Comparison of ENCODE assay signal across 8 cellular contexts in the genomic region with DNA sequence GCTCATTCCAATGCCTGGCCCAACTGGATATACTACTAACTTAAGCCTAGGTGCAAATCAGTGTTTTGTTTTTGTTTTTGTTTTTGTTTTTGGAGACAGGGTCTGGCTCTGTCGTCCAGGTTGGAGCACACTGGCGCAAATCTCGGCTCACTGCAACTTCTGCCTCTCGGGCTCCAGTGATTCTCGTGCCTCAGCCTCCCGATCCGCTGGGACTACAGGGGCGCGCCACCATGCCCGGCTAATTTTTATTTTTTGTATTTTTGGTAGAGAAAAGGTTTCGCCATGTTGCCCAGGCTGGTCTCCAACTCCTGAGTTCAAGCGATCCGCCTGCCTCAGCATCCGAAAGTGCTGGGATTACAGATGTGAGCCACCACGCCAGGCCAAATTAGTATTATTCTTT. TPM values are rescaled to one million over a fixed set of nuclear protein-coding genes. Genes with fewer than 3 reads are reported as not detected.
A peak's percentile ranks its signal among the peaks of the same experiment; 100 is the strongest.
DNase-seq lines count a peak whose midpoint lies in the region; ATAC-seq and TF ChIP-seq lines count a peak whose summit lies in the region.

No MANE protein-coding gene starts in this region.

- peaks cover 28% of the 10 kb centered on the region for H3K36me3 Mint-ChIP-seq in T-helper 2 cell treated with Interferon-gamma antibody and Interleukin-4, amounts not matched to agents 5 μg/mL and 100 μg/mL, for 36 hours (ENCODE audit: low read depth)

- H3K36me3 ChIP-seq in spleen (peaks cover 0 to 19% (median 0%) of the 10 kb centered on the region in 6 donors), WERI-Rb-1 (peaks cover 19% of the 10 kb centered on the region)

- H3K4me1 ChIP-seq in spleen, result peaks cover 37 to 82% (median 56%) of the 10 kb centered on the region in 6 donors

- H3K27ac ChIP-seq in spleen (peak overlapping the region in 5 of 8 donors; percentile 95 to 99 (median 97)), WERI-Rb-1 (no peak overlapping the region)

- peaks cover 46% of the 10 kb centered on the region for H3K4me1 Mint-ChIP-seq in T-helper 2 cell treated with Interferon-gamma antibody and Interleukin-4, amounts not matched to agents 5 μg/mL and 100 μg/mL, for 36 hours (ENCODE audit: low read depth)

- H3K4me3 Mint-ChIP-seq in T-helper 2 cell treated with Interferon-gamma antibody and Interleukin-4, amounts not matched to agents 5 μg/mL and 100 μg/mL, for 36 hours, result peak overlapping the region; percentile 78

- TF ChIP-seq POLR2A in spleen (IDR thresholded peaks at IDR 0.05), result no peak

- H3K27me3 ChIP-seq in spleen (replicated peaks in 1 of 7) (no peaks in the 10 kb centered on the region), WERI-Rb-1 (ENCODE audit: insufficient read depth, low read depth, severe bottlenecking) (no peaks in the 10 kb centered on the region)

- H3K9me3 ChIP-seq in spleen, result no peaks in the 10 kb centered on the region
- H3K9me3 ChIP-seq in WERI-Rb-1 (ENCODE audit: severe bottlenecking), result no peaks in the 10 kb centered on the region

- H3K4me3 ChIP-seq in WI38 (ENCODE audit: low read depth, low read length), result peak overlapping the region; percentile 86
- peak overlapping the region; percentile 94 for H3K4me3 ChIP-seq in fibroblast of villous mesenchyme (ENCODE audit: low read depth, low read length)
- H3K4me3 ChIP-seq in spleen, result peak overlapping the region in 7 of 8 donors; percentile 66 to 94 (median 77)
- no peak overlapping the region for H3K4me3 ChIP-seq in WERI-Rb-1 (ENCODE audit: low read depth, low read length)

- DNase-seq in T-helper 2 cell treated with Interferon-gamma antibody and Interleukin-4, amounts not matched to agents 5 μg/mL and 100 μg/mL, for 36 hours (ENCODE audit: low spot score), result no peak
- DNase-seq in T-helper 2 cell (no peak), fibroblast of villous mesenchyme (ENCODE audit: low read depth) (no peak), spleen (no peak), NCI-H446 treated with DMSO at 0.1 percent for 48 hours (lab: John Stamatoyannopoulos, UW) (no peak), WERI-Rb-1 (no peak)

- 90 to 95% (median 93%) methylated on average over 15 of the region's 15 CpGs for WGBS in spleen, 5 donors

- intact Hi-C loops in spleen (cut with DNase I; ENCODE audit: low total_unique reads), result no loop called here

- H3K9me3 Mint-ChIP-seq in T-helper 2 cell treated with Interferon-gamma antibody and Interleukin-4, amounts not matched to agents 5 μg/mL and 100 μg/mL, for 36 hours, result no peaks in the 10 kb centered on the region

- H3K27ac Mint-ChIP-seq in T-helper 2 cell treated with Interferon-gamma antibody and Interleukin-4, amounts not matched to agents 5 μg/mL and 100 μg/mL, for 36 hours, result peak overlapping the region; percentile 34

- no peak for ATAC-seq in GM19023 (IDR thresholded peaks at IDR 0.05; ENCODE audit: unreplicated experiment)

- no peaks in the 10 kb centered on the region for H3K27me3 Mint-ChIP-seq in T-helper 2 cell treated with Interferon-gamma antibody and Interleukin-4, amounts not matched to agents 5 μg/mL and 100 μg/mL, for 36 hours (ENCODE audit: low read depth)

- TF ChIP-seq CTCF in WI38 (IDR thresholded peaks at IDR 0.05; ENCODE audit: low read depth, low read length), result no peak
- TF ChIP-seq CTCF in fibroblast of villous mesenchyme (IDR thresholded peaks at IDR 0.05; ENCODE audit: insufficient read depth, low read depth, low read length), result no peak
- TF ChIP-seq CTCF in spleen (IDR thresholded peaks at IDR 0.05 in 8 of 11, conservative IDR thresholded peaks at IDR 0.05 in 3 of 11), result no peak
- no peak for TF ChIP-seq CTCF in WERI-Rb-1 (IDR thresholded peaks at IDR 0.05; ENCODE audit: low read depth, low read length)

RNA-seq across cellular contexts. Expression of gene PPP3CB, which starts 1.6 kb away (rescaled TPM):
- 23.2 and 27.2 TPM in 2 replicates for total RNA-seq in fibroblast of villous mesenchyme
- total RNA-seq in spleen, result 10 to 100 TPM; 37.2 to 61.2 (median 43.2) TPM
- 10 to 100 TPM; 25.5 to 29.9 (median 27.4) TPM for polyA plus RNA-seq in spleen
